In the genomic region with DNA sequence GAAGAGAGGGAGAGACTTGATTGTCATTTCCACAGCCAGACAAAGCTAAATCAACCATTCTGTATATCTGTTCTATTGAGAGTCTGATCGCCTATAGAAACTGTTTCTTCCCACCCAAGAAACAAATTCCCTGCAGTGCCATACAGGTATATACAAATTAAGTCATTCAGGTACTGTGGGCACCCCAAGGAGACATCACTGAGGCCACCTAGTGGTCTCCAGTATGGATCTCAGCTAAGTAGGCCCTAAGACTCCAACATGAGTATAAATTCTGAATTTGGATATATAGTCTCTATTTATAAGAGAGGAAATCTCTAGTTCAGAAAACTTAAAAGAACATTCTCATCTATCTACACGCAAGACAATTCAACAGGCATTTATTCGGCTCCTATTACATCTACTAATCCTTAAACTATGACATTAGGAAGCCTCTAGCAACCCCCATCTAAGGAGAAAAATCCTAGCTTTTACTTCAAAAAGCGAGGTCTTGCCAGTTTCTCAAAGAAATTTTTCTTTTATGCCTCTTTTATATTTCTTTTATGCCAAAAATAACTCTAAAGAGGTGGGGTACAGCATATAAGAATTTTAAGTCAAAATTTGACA, we compare ENCODE assay signal across 8 cellular contexts.
A peak's percentile ranks its signal among the peaks of the same experiment; 100 is the strongest.
DNase-seq lines count a peak whose midpoint lies in the region; ATAC-seq and TF ChIP-seq lines count a peak whose summit lies in the region.

No MANE protein-coding gene starts in this region.

- TF ChIP-seq POLR2A in heart left ventricle (IDR thresholded peaks at IDR 0.05): no peak
- no peak for TF ChIP-seq POLR2A in GM18505 (IDR thresholded peaks at IDR 0.05; ENCODE audit: borderline replicate concordance, extremely low read depth, insufficient read depth, insufficient read length)

- no peaks in the 10 kb centered on the region for H3K27me3 Mint-ChIP-seq in activated CD4-positive, alpha-beta T cell treated with anti-CD3 and anti-CD28 coated beads, Interleukin-2, amount 10 ng/mL, durations not matched to agents 7 days and 5 days

- H3K9me2 ChIP-seq in Loucy (replicated peaks; ENCODE audit: low read depth, low read length): no peaks in the 10 kb centered on the region

- peak; percentile 81 for TF ChIP-seq CTCF in Loucy (conservative IDR thresholded peaks at IDR 0.05; ENCODE audit: low read length)
- peak; percentile 40 to 73 (median 58) for TF ChIP-seq CTCF in heart left ventricle (IDR thresholded peaks at IDR 0.05)

- H3K36me3 Mint-ChIP-seq in activated CD4-positive, alpha-beta T cell treated with anti-CD3 and anti-CD28 coated beads, Interleukin-2, amount 10 ng/mL, durations not matched to agents 7 days and 5 days (ENCODE audit: low read depth): peaks cover 23% of the 10 kb centered on the region

- CTCF ChIA-PET in activated CD4-positive, alpha-beta T cell treated with anti-CD3 and anti-CD28 coated beads, Interleukin-2, amount 10 ng/mL, durations not matched to agents 7 days and 5 days (lab: Charles Lee): interaction anchor here (0.7 to 2.1 kb wide), 8 partner anchors 9 to 202 kb away, joined by 3 to 8 read pairs (median 4); no protein-coding TSS in a partner anchor

- H3K27me3 ChIP-seq in Loucy (ENCODE audit: insufficient read depth, low read length, poor library complexity, severe bottlenecking) (no peaks in the 10 kb centered on the region), heart left ventricle (no peaks in the 10 kb centered on the region)

- 86 to 88% (median 86%) methylated on average over 4 of the region's 4 CpGs for WGBS in heart left ventricle, 4 donors

- intact Hi-C loops in heart left ventricle (cut with DNase I): loop anchor here in 4 of 10 donors (5.0 kb wide), 4 partner anchors 173 to 218 kb away; no protein-coding TSS in a partner anchor

- H3K27ac ChIP-seq in heart left ventricle: peak overlapping the region in 1 of 12 donors; percentile 82

- peaks cover 18% of the 10 kb centered on the region for H3K4me1 Mint-ChIP-seq in activated CD4-positive, alpha-beta T cell treated with anti-CD3 and anti-CD28 coated beads, Interleukin-2, amount 10 ng/mL, durations not matched to agents 7 days and 5 days

- H2AFZ ChIP-seq in Loucy (ENCODE audit: low read length): no peak overlapping the region

- H3K4me1 ChIP-seq in Loucy (ENCODE audit: insufficient read depth, low read length, poor library complexity, severe bottlenecking): peaks cover 9% of the 10 kb centered on the region
- H3K4me1 ChIP-seq in heart left ventricle: peaks cover 0 to 25% (median 10%) of the 10 kb centered on the region in 12 donors

- ATAC-seq in heart left ventricle (peak in 3 of 4 donors; percentile 53 to 68 (median 58)), GM18505 (IDR thresholded peaks at IDR 0.05; ENCODE audit: unreplicated experiment) (no peak)

- DNase-seq in NCI-H748 (lab: John Stamatoyannopoulos, UW; ENCODE audit: unreplicated experiment) (peak; percentile 45), NCI-H748 treated with DMSO at 0.1 percent for 48 hours (lab: John Stamatoyannopoulos, UW) (no peak), heart left ventricle (peak in 1 of 5 donors; percentile 24), NCI-H187 (lab: John Stamatoyannopoulos, UW) (no peak)
- peak; percentile 56 for DNase-seq in activated CD4-positive, alpha-beta T cell treated with anti-CD3 and anti-CD28 coated beads, Interleukin-2, amount 10 ng/mL, durations not matched to agents 7 days and 5 days
- peak; percentile 6 for DNase-seq in stimulated activated CD4-positive, alpha-beta T cell treated with anti-CD3 and anti-CD28 coated beads, Interleukin-4, amount 100 ng/mL, for 1 hour

- no peaks in the 10 kb centered on the region for H3K9me3 Mint-ChIP-seq in activated CD4-positive, alpha-beta T cell treated with anti-CD3 and anti-CD28 coated beads, Interleukin-2, amount 10 ng/mL, durations not matched to agents 7 days and 5 days

- no peaks in the 10 kb centered on the region for H3F3A ChIP-seq in Loucy (ENCODE audit: low read depth)

- H3K79me2 ChIP-seq in Loucy (ENCODE audit: insufficient read depth, low read length): no peaks in the 10 kb centered on the region

- POLR2A ChIA-PET in activated CD4-positive, alpha-beta T cell treated with anti-CD3 and anti-CD28 coated beads, Interleukin-2, amount 10 ng/mL, durations not matched to agents 7 days and 5 days (lab: Charles Lee): no interaction called here

- H3K4me3 Mint-ChIP-seq in activated CD4-positive, alpha-beta T cell treated with anti-CD3 and anti-CD28 coated beads, Interleukin-2, amount 10 ng/mL, durations not matched to agents 7 days and 5 days: no peak overlapping the region

- H3K9me3 ChIP-seq in Loucy (ENCODE audit: insufficient read depth, low read depth, low read length): no peaks in the 10 kb centered on the region
- H3K9me3 ChIP-seq in heart left ventricle: no peaks in the 10 kb centered on the region

- H3K27ac Mint-ChIP-seq in activated CD4-positive, alpha-beta T cell treated with anti-CD3 and anti-CD28 coated beads, Interleukin-2, amount 10 ng/mL, durations not matched to agents 7 days and 5 days: no peak overlapping the region

- H3K36me3 ChIP-seq in Loucy (ENCODE audit: insufficient read depth, low read length) (peaks cover 70% of the 10 kb centered on the region), heart left ventricle (peaks cover 0 to 77% (median 67%) of the 10 kb centered on the region in 9 donors)

- no peak overlapping the region for H3K4me3 ChIP-seq in Loucy (ENCODE audit: low read length, poor library complexity, severe bottlenecking)
- H3K4me3 ChIP-seq in heart left ventricle: no peak overlapping the region

- H3K4me2 ChIP-seq in Loucy (ENCODE audit: low read depth, low read length, poor library complexity, severe bottlenecking): no peak overlapping the region

- no peak overlapping the region for H3K9ac ChIP-seq in Loucy (ENCODE audit: low read depth, low read length, poor library complexity, severe bottlenecking)

- no peaks in the 10 kb centered on the region for H4K20me1 ChIP-seq in Loucy (ENCODE audit: insufficient read depth, low read length, poor library complexity, severe bottlenecking)

Comparison
In these comparisons a context has a peak if more than half of its experiments do, and no peak if none do; other contexts are left out.
1. DNase-seq: peak in NCI-H748 (single experiment), activated CD4-positive, alpha-beta T cell treated with anti-CD3 and anti-CD28 coated beads, Interleukin-2, amount 10 ng/mL, durations not matched to agents 7 days and 5 days (single experiment) and stimulated activated CD4-positive, alpha-beta T cell treated with anti-CD3 and anti-CD28 coated beads, Interleukin-4, amount 100 ng/mL, for 1 hour (single experiment); none in NCI-H748 treated with DMSO at 0.1 percent for 48 hours (single experiment) and NCI-H187 (0 of 2).